8 cellular contexts compared by ENCODE assay signal in the genomic region with DNA sequence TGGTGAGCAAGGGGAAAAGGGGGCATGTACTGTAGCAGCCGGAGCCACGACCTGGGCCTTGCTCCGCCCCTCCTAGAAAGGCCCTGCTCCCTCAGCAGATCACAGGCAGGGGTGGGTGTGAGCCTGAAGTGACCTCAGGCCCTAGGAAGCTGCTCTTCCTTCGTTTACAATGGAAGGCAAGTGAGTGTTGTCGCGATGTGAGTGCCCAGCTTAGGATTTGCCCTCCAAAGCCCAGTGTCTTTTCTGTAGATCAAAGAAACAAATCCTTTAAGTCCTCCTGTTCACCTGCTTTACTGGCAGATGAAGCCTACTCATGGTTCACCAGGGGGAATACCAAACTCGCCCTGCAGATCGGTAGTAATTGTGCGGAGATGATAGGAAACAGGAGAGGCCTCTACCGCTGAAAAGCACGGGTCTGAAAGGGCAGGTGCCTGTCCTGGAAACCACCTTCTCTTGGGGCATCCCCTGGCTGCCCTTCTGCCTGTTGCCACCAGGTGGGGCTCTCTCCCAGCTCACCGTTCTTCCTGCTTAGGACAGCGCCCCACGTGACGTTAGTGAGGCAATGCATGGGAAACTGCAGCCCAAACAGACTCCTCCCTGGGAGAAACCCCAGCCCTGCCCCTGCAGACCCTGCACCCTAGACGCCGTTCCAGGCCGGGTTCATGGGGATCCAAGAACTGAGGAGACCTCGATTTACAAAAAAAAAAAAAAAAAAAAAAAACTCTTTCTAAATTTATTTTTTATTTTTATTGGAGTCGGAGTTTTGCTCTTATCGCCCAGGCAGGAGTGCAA. TPM values are rescaled to one million over a fixed set of nuclear protein-coding genes. Genes with fewer than 3 reads are reported as not detected.
A peak's percentile ranks its signal among the peaks of the same experiment; 100 is the strongest.
DNase-seq lines count a peak whose midpoint lies in the region; ATAC-seq and TF ChIP-seq lines count a peak whose summit lies in the region.

No MANE protein-coding gene starts in this region.

- ATAC-seq in GM19438 (IDR thresholded peaks at IDR 0.05; ENCODE audit: low read depth, unreplicated experiment) = peak; percentile 84
- ATAC-seq in HG03558 (IDR thresholded peaks at IDR 0.05; ENCODE audit: extremely low read depth, unreplicated experiment) = peak; percentile 70
- ATAC-seq in left lung = peak; percentile 99

- H3K27me3 ChIP-seq in CD4-positive, alpha-beta memory T cell (ENCODE audit: insufficient read depth, low read length) = no peaks in the 10 kb centered on the region
- no peaks in the 10 kb centered on the region for H3K27me3 ChIP-seq in left lung

- peaks cover 33 to 69% of the 10 kb centered on the region in 2 donors for H3K36me3 Mint-ChIP-seq in CD4-positive, alpha-beta memory T cell
- H3K36me3 Mint-ChIP-seq in chondrocyte (ENCODE audit: low read depth) = peaks cover 17% of the 10 kb centered on the region

- CTCF ChIA-PET in CD4-positive, alpha-beta memory T cell (lab: Charles Lee; ENCODE audit: partially characterized antibody) = interaction anchor here (0.7 to 5.2 kb wide), 19 partner anchors 14 to 1447 kb away, joined by 3 to 42 read pairs (median 4); partner anchors contain the start of genes SF3B2, TMEM151A and YIF1A

- H3K36me3 ChIP-seq in CD4-positive, alpha-beta memory T cell (ENCODE audit: insufficient read depth, low read length) = peaks cover 58% of the 10 kb centered on the region
- peaks cover 0 to 66% of the 10 kb centered on the region in 2 donors for H3K36me3 ChIP-seq in left lung

- peaks cover 0 to 3% (median 0%) of the 10 kb centered on the region in 8 donors for H3K9me3 Mint-ChIP-seq in CD4-positive, alpha-beta memory T cell
- H3K9me3 Mint-ChIP-seq in chondrocyte (ENCODE audit: low read depth) = no peaks in the 10 kb centered on the region

- TF ChIP-seq CTCF in chondrocyte (IDR thresholded peaks at IDR 0.05) = peak; percentile 98
- TF ChIP-seq CTCF in left lung (IDR thresholded peaks at IDR 0.05) = peak; percentile 99

- H3K27me3 Mint-ChIP-seq in CD4-positive, alpha-beta memory T cell = no peaks in the 10 kb centered on the region
- H3K27me3 Mint-ChIP-seq in chondrocyte (ENCODE audit: low read depth) = no peaks in the 10 kb centered on the region

- H3K9me3 ChIP-seq in CD4-positive, alpha-beta memory T cell (ENCODE audit: control insufficient read depth in 1 of 2, low read length in 2 of 2) = no peaks in the 10 kb centered on the region
- H3K9me3 ChIP-seq in left lung = no peaks in the 10 kb centered on the region

- peak overlapping the region in 3 of 8 donors; percentile 4 to 30 (median 27) for H3K4me3 Mint-ChIP-seq in CD4-positive, alpha-beta memory T cell
- H3K4me3 Mint-ChIP-seq in chondrocyte (ENCODE audit: unreplicated experiment) = no peak overlapping the region

- no peak overlapping the region for H3K4me3 ChIP-seq in CD4-positive, alpha-beta memory T cell (ENCODE audit: low read length in 2 of 2)
- H3K4me3 ChIP-seq in left lung = no peak overlapping the region

- peak overlapping the region; percentile 89 for H3K27ac ChIP-seq in CD4-positive, alpha-beta memory T cell (ENCODE audit: low read depth, low read length)
- peak overlapping the region in 1 of 2 donors; percentile 13 for H3K27ac ChIP-seq in left lung

- H3K27ac Mint-ChIP-seq in CD4-positive, alpha-beta memory T cell = peak overlapping the region; percentile 92 to 99 (median 98)
- H3K27ac Mint-ChIP-seq in chondrocyte (ENCODE audit: unreplicated experiment) = peak overlapping the region; percentile 89

- H3K4me1 ChIP-seq in CD4-positive, alpha-beta memory T cell (ENCODE audit: insufficient read depth, low read length) = peaks cover 11% of the 10 kb centered on the region
- H3K4me1 ChIP-seq in left lung = peaks cover 0 to 3% of the 10 kb centered on the region in 2 donors

- intact Hi-C loops in CD4-positive, alpha-beta memory T cell (cut with micrococcal nuclease) = loop anchor here (1.0 to 2.0 kb wide), 3 partner anchors 46 to 106 kb away; partner anchors contain the start of gene RAB1B
- intact Hi-C loops in left lung (cut with DNase I) = no loop called here

- peaks cover 11 to 22% (median 13%) of the 10 kb centered on the region in 4 donors for H3K4me1 Mint-ChIP-seq in CD4-positive, alpha-beta memory T cell
- H3K4me1 Mint-ChIP-seq in chondrocyte (ENCODE audit: low read depth) = peaks cover 3% of the 10 kb centered on the region

- peak; percentile 92 to 97 (median 94) for DNase-seq in CD4-positive, alpha-beta memory T cell
- DNase-seq in NCI-H526 (lab: John Stamatoyannopoulos, UW) (peak; percentile 94 to 98), chondrocyte (ENCODE audit: low spot score) (peak; percentile 90), left lung (peak; percentile 91 to 96)
- DNase-seq in activated CD4-positive, alpha-beta T cell treated with anti-CD3 and anti-CD28 coated beads for 4 hours = peak; percentile 91 to 93
- peak; percentile 85 to 88 for DNase-seq in stimulated activated CD4-positive, alpha-beta T cell treated with anti-CD3 and anti-CD28 coated beads, Interleukin-4, amount 100 ng/mL, for 48 hours (ENCODE audit: low read depth in 2 of 2)

- POLR2A ChIA-PET in CD4-positive, alpha-beta memory T cell (lab: Charles Lee; ENCODE audit: partially characterized antibody) = interaction anchor here (1.7 kb wide), 2 partner anchors 29 to 60 kb away, joined by 9 read pairs; no protein-coding TSS in a partner anchor

RNA-seq across cellular contexts. Expression of gene KLC2, which starts 34.9 kb away (rescaled TPM):
- total RNA-seq in CD4-positive, alpha-beta memory T cell = 10 to 100 TPM; 33.6 to 34.0 TPM
- 1 to 10 TPM; 1.7 to 7.3 TPM for polyA plus RNA-seq in CD4-positive, alpha-beta memory T cell
- total RNA-seq in chondrocyte (44.3 to 50.8 TPM (median 47.8 TPM) in 3 replicates), left lung (10 to 100 TPM; 32.8 to 34.3 TPM)

RNA-seq across cellular contexts. Expression of gene RAB1B, which starts 45.9 kb away (rescaled TPM):
- total RNA-seq in CD4-positive, alpha-beta memory T cell = 10 to 100 TPM; 76.4 to 79.4 TPM
- 10 to 100 TPM in 1 of 2 donors, 1 to 10 TPM in 1; 9.7 to 15.2 TPM for polyA plus RNA-seq in CD4-positive, alpha-beta memory T cell
- total RNA-seq in chondrocyte (124 to 125 TPM (median 124 TPM) in 3 replicates), left lung (100 to 1,000 TPM; 141 to 154 TPM)

RNA-seq across cellular contexts. Expression of gene CNIH2, which starts 55.4 kb away (rescaled TPM):
- total RNA-seq in CD4-positive, alpha-beta memory T cell = 1 to 10 TPM; 1.4 to 1.8 TPM
- not detected for polyA plus RNA-seq in CD4-positive, alpha-beta memory T cell
- total RNA-seq in chondrocyte = 2.5 to 2.8 TPM (median 2.8 TPM) in 3 replicates
- 1 to 10 TPM in 1 of 2 donors, under 1 TPM in 1; 0.81 to 1.4 TPM for total RNA-seq in left lung
